In the genomic region with DNA sequence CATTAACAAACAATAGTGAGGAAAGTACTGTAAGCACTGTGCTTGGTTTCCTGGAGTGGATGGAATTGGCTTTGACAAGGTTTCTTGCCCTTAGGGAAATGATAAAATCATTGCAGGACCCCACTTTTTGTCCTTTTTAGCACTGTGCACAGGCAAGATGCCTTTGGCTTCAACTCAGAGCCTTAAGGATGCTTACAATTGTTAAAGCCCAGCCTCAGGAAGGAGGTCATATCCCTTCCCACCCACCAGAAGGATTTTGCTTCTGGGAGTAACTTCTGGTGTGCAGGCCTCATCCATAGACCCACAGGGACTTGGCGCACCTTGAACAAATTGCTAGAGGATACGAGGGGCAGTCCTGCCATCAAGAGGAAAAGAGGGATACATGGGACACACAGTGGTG, we compare ENCODE assay signal across 1 cellular context.
TF ChIP-seq lines count a peak whose summit lies in the region.

No MANE protein-coding gene starts in this region.

TF ChIP-seq in endothelial cell of umbilical vein, 7 proteins besides CTCF, POLR2A, EP300 and RAD21 (continued from another document):
- TF ChIP-seq JUN (IDR thresholded peaks at IDR 0.05; ENCODE audit: borderline replicate concordance, insufficient read depth, insufficient read length, low read depth) (no peak), GATA2 (IDR thresholded peaks at IDR 0.05; ENCODE audit: insufficient read depth, insufficient read length, low read depth, low read length) (no peak), FOS (IDR thresholded peaks at IDR 0.05; ENCODE audit: borderline replicate concordance, insufficient read depth, low read length) (no peak), MAX (IDR thresholded peaks at IDR 0.05; ENCODE audit: insufficient read depth, insufficient read length) (no peak)
